ENCODE assay signal across 11 cellular contexts in genomic region chr9:120711354-120711753, GRCh38. TPM values are rescaled to one million over a fixed set of nuclear protein-coding genes. Genes with fewer than 3 reads are reported as not detected.
DNase-seq lines count a peak whose midpoint lies in the region; ATAC-seq and TF ChIP-seq lines count a peak whose summit lies in the region.
"Had no signal": no experiment of that assay in that cellular context is flagged by ENCODE, and none has a peak within 500 bp of the region (broad histone marks: within the 10 kb centered on the region; RNA-seq: fewer than 3 reads in every experiment).

No MANE protein-coding gene starts in this region.

- peak overlapping the region; percentile 82 to 92 (median 88) for H3K27ac Mint-ChIP-seq in CD4-positive, alpha-beta memory T cell

- no peaks in the 10 kb centered on the region for H3K9me3 ChIP-seq in CD4-positive, alpha-beta memory T cell (ENCODE audit: control insufficient read depth in 1 of 2, low read length in 2 of 2)
- H3K9me3 ChIP-seq in neural cell (ENCODE audit: low read length), result no peaks in the 10 kb centered on the region
- H3K9me3 ChIP-seq: pancreas, thoracic aorta had no signal

- no peaks in the 10 kb centered on the region for H3K9me2 ChIP-seq in neural cell (ENCODE audit: insufficient read depth, low read length)

- no peak overlapping the region for H3K9ac ChIP-seq in neural cell (ENCODE audit: low read length)

- peaks cover 20% of the 10 kb centered on the region for H4K20me1 ChIP-seq in neural cell (ENCODE audit: insufficient read depth)

- no peaks in the 10 kb centered on the region for H3F3A ChIP-seq in neural cell (ENCODE audit: insufficient read depth, low read length, poor library complexity, severe bottlenecking)

- peaks cover 74% of the 10 kb centered on the region for H3K79me2 ChIP-seq in neural cell (replicated peaks; ENCODE audit: insufficient read depth, low read length)

- H3K4me3 ChIP-seq in CD4-positive, alpha-beta memory T cell (ENCODE audit: low read length in 2 of 2), result no peak overlapping the region
- H3K4me3 ChIP-seq in neural cell (ENCODE audit: low read length), result peak overlapping the region; percentile 92

- no peak for DNase-seq in CD4-positive, alpha-beta memory T cell
- DNase-seq in LHCN-M2 (ENCODE audit: low read depth), result peak; percentile 77
- DNase-seq: NCI-H2081 treated with DMSO at 0.1 percent for 48 hours, pancreas had no signal

- peak overlapping the region; percentile 62 for H3K27ac ChIP-seq in CD4-positive, alpha-beta memory T cell (ENCODE audit: low read depth, low read length)
- H3K27ac ChIP-seq in cingulate gyrus (ENCODE audit: low read depth, low read length) (peak overlapping the region; percentile 69), neural cell (ENCODE audit: low read length) (no peak overlapping the region)

- POLR2A ChIA-PET in CD4-positive, alpha-beta memory T cell (lab: Charles Lee; ENCODE audit: partially characterized antibody), result interaction anchor here (0.8 to 1.5 kb wide), 5 partner anchors 14 to 488 kb away, joined by 3 to 4 read pairs (median 4); partner anchors contain the start of gene PSMD5

- peaks cover 4 to 7% of the 10 kb centered on the region in 2 donors for H3K36me3 Mint-ChIP-seq in CD4-positive, alpha-beta memory T cell

- intact Hi-C loops in CD4-positive, alpha-beta memory T cell (cut with micrococcal nuclease), result no loop called here

- peaks cover 55% of the 10 kb centered on the region for H3K4me1 ChIP-seq in CD4-positive, alpha-beta memory T cell (ENCODE audit: insufficient read depth, low read length)

- no peaks in the 10 kb centered on the region for H3K27me3 ChIP-seq in CD4-positive, alpha-beta memory T cell (ENCODE audit: insufficient read depth, low read length)
- no peaks in the 10 kb centered on the region for H3K27me3 ChIP-seq in neural cell (ENCODE audit: insufficient read depth, low read depth, low read length)
- H3K27me3 ChIP-seq: pancreas had no signal

- no peaks in the 10 kb centered on the region for H3K27me3 Mint-ChIP-seq in CD4-positive, alpha-beta memory T cell

- ATAC-seq in GM18909 (IDR thresholded peaks at IDR 0.05; ENCODE audit: poor library complexity, unreplicated experiment), result no peak
- ATAC-seq in GM21367 (IDR thresholded peaks at IDR 0.05; ENCODE audit: unreplicated experiment), result no peak
- ATAC-seq in HG03460 (IDR thresholded peaks at IDR 0.05; ENCODE audit: unreplicated experiment), result no peak
- no peak for ATAC-seq in HG03280 (IDR thresholded peaks at IDR 0.05; ENCODE audit: unreplicated experiment)
- ATAC-seq: pancreas had no signal

- no peak for TF ChIP-seq EP300 in neural cell (conservative IDR thresholded peaks at IDR 0.05; ENCODE audit: poor library complexity, severe bottlenecking)

- no peaks in the 10 kb centered on the region for H3K9me3 Mint-ChIP-seq in CD4-positive, alpha-beta memory T cell

- CTCF ChIA-PET in CD4-positive, alpha-beta memory T cell (lab: Charles Lee; ENCODE audit: partially characterized antibody), result no interaction called here

- H2AFZ ChIP-seq in neural cell (ENCODE audit: low read depth, low read length), result no peak overlapping the region

- no peak for TF ChIP-seq RAD21 in neural cell (conservative IDR thresholded peaks at IDR 0.05)

- peak overlapping the region in 7 of 8 donors; percentile 81 to 96 (median 88) for H3K4me3 Mint-ChIP-seq in CD4-positive, alpha-beta memory T cell

- peak overlapping the region; percentile 92 for H3K4me2 ChIP-seq in neural cell (ENCODE audit: low read length)

- peaks cover 29 to 54% (median 42%) of the 10 kb centered on the region in 4 donors for H3K4me1 Mint-ChIP-seq in CD4-positive, alpha-beta memory T cell

- TF ChIP-seq CTCF in neural cell (IDR thresholded peaks at IDR 0.05; ENCODE audit: poor library complexity, severe bottlenecking), result no peak

- H3K36me3 ChIP-seq in CD4-positive, alpha-beta memory T cell (ENCODE audit: insufficient read depth, low read length), result no peaks in the 10 kb centered on the region
- H3K36me3 ChIP-seq in neural cell (ENCODE audit: insufficient read depth, low read length), result no peaks in the 10 kb centered on the region
- H3K36me3 ChIP-seq: pancreas, thoracic aorta had no signal

TF ChIP-seq in neural cell, 6 proteins besides CTCF, POLR2A, EP300 and RAD21:
- TF ChIP-seq EZH2 (IDR thresholded peaks at IDR 0.05; ENCODE audit: borderline replicate concordance, insufficient read depth, low read length, poor library complexity, severe bottlenecking), result no peak
- no peak for TF ChIP-seq MXI1 (conservative IDR thresholded peaks at IDR 0.05; ENCODE audit: poor library complexity, severe bottlenecking)
- no peak for TF ChIP-seq TAF1 (IDR thresholded peaks at IDR 0.05; ENCODE audit: low read depth)

RNA-seq across cellular contexts. Expression of gene MEGF9, which starts 2.9 kb away (rescaled TPM):
- total RNA-seq in CD4-positive, alpha-beta memory T cell, result 10 to 100 TPM; 14.2 to 14.9 TPM
- 1 to 10 TPM; 5.9 to 6.7 TPM for polyA plus RNA-seq in CD4-positive, alpha-beta memory T cell
- total RNA-seq in LHCN-M2 (2014; rRNA removed), result 7.5 and 9.4 TPM in 2 replicates
- 6.2 TPM for polyA plus RNA-seq in LHCN-M2 (2012)
- 32.8 and 35.0 TPM in 2 replicates for polyA plus RNA-seq in neural cell
- polyA minus RNA-seq in neural cell, result 68.7 and 82.4 TPM in 2 replicates
